In the genomic region with DNA sequence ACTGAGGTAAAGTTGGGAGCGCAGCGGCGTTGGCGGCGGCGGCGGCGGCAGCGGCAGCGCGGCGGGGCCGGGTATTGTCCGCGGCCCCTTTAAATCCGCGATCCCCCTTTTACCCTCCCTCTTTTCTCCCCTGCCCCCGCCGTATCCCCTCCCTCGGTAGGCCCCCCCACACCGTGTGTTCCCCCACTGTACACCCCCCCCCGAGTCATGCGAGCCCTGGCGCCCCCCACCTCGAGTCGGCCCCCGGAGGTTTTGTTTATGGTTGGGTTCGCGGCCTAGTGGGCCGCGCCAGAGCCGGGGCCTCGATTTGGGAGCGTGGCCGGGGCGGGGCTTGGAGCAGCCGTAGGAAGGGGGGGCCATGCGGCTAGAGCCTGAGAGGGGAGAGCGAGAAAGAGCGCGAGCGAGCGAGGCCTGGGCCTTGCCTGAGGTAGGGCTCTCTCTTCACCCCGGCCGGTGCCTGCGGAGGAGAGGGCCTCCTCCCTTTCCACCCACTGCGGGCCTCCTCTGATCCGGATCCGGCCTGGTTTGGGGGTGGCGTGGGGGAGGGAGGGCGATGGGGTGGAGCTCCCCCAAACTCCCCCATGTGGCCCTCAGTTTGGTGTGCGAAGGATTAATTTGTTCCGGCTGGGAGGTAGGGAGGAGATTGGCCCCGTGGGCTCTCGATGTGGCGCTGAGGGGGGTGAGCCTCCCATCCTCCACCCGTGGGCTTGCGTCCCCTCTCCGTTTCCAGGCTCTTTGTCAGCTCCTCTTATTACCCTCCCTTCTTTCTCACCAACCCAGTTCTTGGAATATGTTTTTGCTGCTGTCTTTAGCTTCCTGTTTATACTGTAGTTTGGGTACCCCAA, we compare ENCODE assay signal across 8 cellular contexts. TPM values are rescaled to one million over a fixed set of nuclear protein-coding genes. Genes with fewer than 3 reads are reported as not detected.
DNase-seq lines count a peak whose midpoint lies in the region; ATAC-seq and TF ChIP-seq lines count a peak whose summit lies in the region.

No MANE protein-coding gene starts in this region.

- peaks cover 16% of the 10 kb centered on the region for H3K27me3 Mint-ChIP-seq in GM23338 (ENCODE audit: insufficient read depth, low read depth, poor library complexity)
- no peaks in the 10 kb centered on the region for H3K27me3 Mint-ChIP-seq in effector memory CD8-positive, alpha-beta T cell
- no peaks in the 10 kb centered on the region for H3K27me3 Mint-ChIP-seq in mesothelial cell of epicardium (ENCODE audit: low read depth)

- H4K20me1 ChIP-seq in GM23338 (replicated peaks; ENCODE audit: insufficient read depth) = peaks cover 13% of the 10 kb centered on the region

- peak overlapping the region; percentile 90 for H3K27ac ChIP-seq in GM23338 (ENCODE audit: low read depth)

- H3K36me3 Mint-ChIP-seq in GM23338 (ENCODE audit: low read depth) (peaks cover 74% of the 10 kb centered on the region), mesothelial cell of epicardium (peaks cover 24% of the 10 kb centered on the region)
- peaks cover 48% of the 10 kb centered on the region for H3K36me3 Mint-ChIP-seq in effector memory CD8-positive, alpha-beta T cell (ENCODE audit: insufficient read depth)

- peak overlapping the region; percentile 94 for H3K4me2 ChIP-seq in GM23338

- peaks cover 91% of the 10 kb centered on the region for H3K79me2 ChIP-seq in GM23338 (replicated peaks; ENCODE audit: insufficient read depth)

- no peak overlapping the region for H2AFZ ChIP-seq in GM23338

- H3K27ac Mint-ChIP-seq in GM23338 (peak overlapping the region; percentile 100), mesothelial cell of epicardium (peak overlapping the region; percentile 100)
- peak overlapping the region; percentile 93 to 97 for H3K27ac Mint-ChIP-seq in effector memory CD8-positive, alpha-beta T cell

- no peak for TF ChIP-seq CTCF in GM23338 (conservative IDR thresholded peaks at IDR 0.05; ENCODE audit: low read depth in 2 of 2)
- TF ChIP-seq CTCF in mesothelial cell of epicardium (IDR thresholded peaks at IDR 0.05; ENCODE audit: unreplicated experiment) = no peak

- DNase-seq in GM23338 (ENCODE audit: low spot score) = peak; percentile 60
- DNase-seq in NCI-H1105 treated with DMSO at 0.1 percent for 48 hours (lab: John Stamatoyannopoulos, UW) = peak; percentile 9
- peak; percentile 49 to 58 for DNase-seq in activated CD8-positive, alpha-beta memory T cell treated with anti-CD3 and anti-CD28 coated beads for 1 hour (ENCODE audit: extremely low read depth in 1 of 2, low read depth in 1 of 2)
- DNase-seq in effector memory CD8-positive, alpha-beta T cell = peak; percentile 67 to 74 (median 71)
- peak; percentile 54 to 73 for DNase-seq in mesothelial cell of epicardium (ENCODE audit: low spot score in 2 of 2, unreplicated experiment in 2 of 2)
- peak; percentile 52 for DNase-seq in stimulated activated CD8-positive, alpha-beta memory T cell treated with anti-CD3 and anti-CD28 coated beads, Interleukin-15, amount 100 ng/mL, for 48 hours (ENCODE audit: low read depth in 2 of 2)

- H3K9me3 ChIP-seq in ES-I3 (ENCODE audit: control insufficient read depth, insufficient read depth, low read length) = no peaks in the 10 kb centered on the region

- peak; percentile 44 for ATAC-seq in GM23338
- peak; percentile 54 for ATAC-seq in effector memory CD8-positive, alpha-beta T cell (replicated peaks)
- ATAC-seq in GM18520 (IDR thresholded peaks at IDR 0.05; ENCODE audit: unreplicated experiment) = no peak

- H3K9me3 Mint-ChIP-seq in GM23338 (peaks cover 4% of the 10 kb centered on the region; the same call in 2 of the 3 replicates), mesothelial cell of epicardium (no peaks in the 10 kb centered on the region)
- no peaks in the 10 kb centered on the region for H3K9me3 Mint-ChIP-seq in effector memory CD8-positive, alpha-beta T cell

- H3K36me3 ChIP-seq in ES-I3 (ENCODE audit: insufficient read depth, low read length) = peaks cover 13% of the 10 kb centered on the region
- peaks cover 23% of the 10 kb centered on the region for H3K36me3 ChIP-seq in GM23338 (ENCODE audit: insufficient read depth)

- H3K4me3 Mint-ChIP-seq in GM23338 (peak overlapping the region; percentile 99), mesothelial cell of epicardium (peak overlapping the region; percentile 88)
- H3K4me3 Mint-ChIP-seq in effector memory CD8-positive, alpha-beta T cell = peak overlapping the region; percentile 81 to 92

- peak overlapping the region; percentile 95 for H3K9ac ChIP-seq in ES-I3 (ENCODE audit: low read depth, low read length)

- no peaks in the 10 kb centered on the region for H3K9me2 ChIP-seq in GM23338 (ENCODE audit: insufficient read depth)

- peaks cover 9% of the 10 kb centered on the region; the same call in 1 of the 2 replicates for H3F3A ChIP-seq in GM23338 (replicated peaks; ENCODE audit: low read depth)

- H3K4me1 Mint-ChIP-seq in GM23338 (peaks cover 30% of the 10 kb centered on the region), mesothelial cell of epicardium (peaks cover 51% of the 10 kb centered on the region)
- H3K4me1 Mint-ChIP-seq in effector memory CD8-positive, alpha-beta T cell (ENCODE audit: low read depth in 2 of 2) = peaks cover 46 to 74% of the 10 kb centered on the region in 2 donors

- peaks cover 12% of the 10 kb centered on the region; the same call in 1 of the 2 replicates for H3K4me1 ChIP-seq in ES-I3 (ENCODE audit: insufficient read depth, low read length)
- peaks cover 41% of the 10 kb centered on the region for H3K4me1 ChIP-seq in GM23338 (ENCODE audit: insufficient read depth)

- no peaks in the 10 kb centered on the region for H3K27me3 ChIP-seq in GM23338 (ENCODE audit: insufficient read depth)

- H3K4me3 ChIP-seq in GM23338 = peak overlapping the region; percentile 75

TF ChIP-seq in GM23338, 12 proteins besides CTCF, POLR2A, EP300 and RAD21:
- TF ChIP-seq CREB1 (CRISPR knock-in tag; IDR thresholded peaks at IDR 0.05; ENCODE audit: low read depth) = no peak
- peak; percentile 6; the same call in 1 of the 2 replicates for TF ChIP-seq POLR2AphosphoS5 (IDR thresholded peaks at IDR 0.05; ENCODE audit: low read depth)

RNA-seq across cellular contexts. Expression of gene UBAP2L, which starts 0.4 kb away (rescaled TPM):
- total RNA-seq in GM23338 (2014; rRNA removed; shearing (Covaris generic)) = 157 and 164 TPM in 2 replicates
- polyA plus RNA-seq in GM23338 (2016; fragmentation: Nextera tagmentation; extraction: Ambion mirVana) = 94.9 and 98.5 TPM in 2 replicates
- 265 to 283 TPM (median 271 TPM) in 3 replicates for total RNA-seq in mesothelial cell of epicardium

RNA-seq across cellular contexts. Expression of gene CFAP141, which starts 15.1 kb away (rescaled TPM):
- not detected in 2 replicates for total RNA-seq in GM23338 (2014; rRNA removed; shearing (Covaris generic))
- not detected in 2 replicates for polyA plus RNA-seq in GM23338 (2016; fragmentation: Nextera tagmentation; extraction: Ambion mirVana)
- total RNA-seq in mesothelial cell of epicardium = not detected in 3 replicates

RNA-seq across cellular contexts. Expression of gene TPM3, which starts 29.3 kb away (rescaled TPM):
- total RNA-seq in GM23338 (2014; rRNA removed; shearing (Covaris generic)) = 685 and 747 TPM in 2 replicates
- 502 and 544 TPM in 2 replicates for polyA plus RNA-seq in GM23338 (2016; fragmentation: Nextera tagmentation; extraction: Ambion mirVana)
- 194 to 208 TPM (median 197 TPM) in 3 replicates for total RNA-seq in mesothelial cell of epicardium

RNA-seq across cellular contexts. Expression of gene HAX1, which starts 51.2 kb away (rescaled TPM):
- 72.0 and 73.2 TPM in 2 replicates for total RNA-seq in GM23338 (2014; rRNA removed; shearing (Covaris generic))
- polyA plus RNA-seq in GM23338 (2016; fragmentation: Nextera tagmentation; extraction: Ambion mirVana) = 92.0 and 92.5 TPM in 2 replicates
- 34.7 to 38.3 TPM (median 36.8 TPM) in 3 replicates for total RNA-seq in mesothelial cell of epicardium

Comparison
In these comparisons a context has a peak if more than half of its experiments do, and no peak if none do; other contexts are left out.
1. DNase-seq: peak in every context shown above with its lines; median percentile 71 in effector memory CD8-positive, alpha-beta T cell; 64 in mesothelial cell of epicardium; 60 in GM23338; 54 in activated CD8-positive, alpha-beta memory T cell treated with anti-CD3 and anti-CD28 coated beads for 1 hour; 52 in stimulated activated CD8-positive, alpha-beta memory T cell treated with anti-CD3 and anti-CD28 coated beads, Interleukin-15, amount 100 ng/mL, for 48 hours; 9 in NCI-H1105 treated with DMSO at 0.1 percent for 48 hours.